ENCODE assay signal across 8 cellular contexts in genomic region chr6:34392497-34393190, GRCh38.
DNase-seq lines count a peak whose midpoint lies in the region; ATAC-seq lines count a peak whose summit lies in the region.

Gene NUDT3, minus strand, starts transcription at chr6:34392669. Its CDS starts 307 bp downstream, at chr6:34392362.

- peaks cover 10% of the 10 kb centered on the region for H3K36me3 Mint-ChIP-seq in effector memory CD8-positive, alpha-beta T cell (ENCODE audit: insufficient read depth)
- H3K36me3 Mint-ChIP-seq in memory B cell = no peaks in the 10 kb centered on the region

- peaks cover 13 to 17% of the 10 kb centered on the region in 2 donors for H3K4me1 Mint-ChIP-seq in effector memory CD8-positive, alpha-beta T cell (ENCODE audit: low read depth in 2 of 2)
- peaks cover 14% of the 10 kb centered on the region for H3K4me1 Mint-ChIP-seq in memory B cell

- ATAC-seq in GM19468 (IDR thresholded peaks at IDR 0.05; ENCODE audit: extremely low read depth, unreplicated experiment) (peak; percentile 78), memory B cell (ENCODE audit: low read depth) (peak; percentile 76)
- ATAC-seq in effector memory CD8-positive, alpha-beta T cell (replicated peaks) = peak; percentile 84

- H3K27ac Mint-ChIP-seq in effector memory CD8-positive, alpha-beta T cell = peak within 1 kb of the TSS in 1 of 2 donors; percentile 82
- H3K27ac Mint-ChIP-seq in memory B cell = no peak within 1 kb of the TSS

- no peak within 1 kb of the TSS for H3K4me3 Mint-ChIP-seq in effector memory CD8-positive, alpha-beta T cell
- H3K4me3 Mint-ChIP-seq in memory B cell = peak within 1 kb of the TSS; percentile 65

- H3K9me3 Mint-ChIP-seq in effector memory CD8-positive, alpha-beta T cell = no peaks in the 10 kb centered on the region
- H3K9me3 Mint-ChIP-seq in memory B cell = no peaks in the 10 kb centered on the region

- DNase-seq in COLO668 (lab: John Stamatoyannopoulos, UW; ENCODE audit: unreplicated experiment) (peak; percentile 88), HS-5 (ENCODE audit: low read depth) (peak; percentile 81), NK-92 (lab: John Stamatoyannopoulos, UW; ENCODE audit: unreplicated experiment) (peak; percentile 65), memory B cell (ENCODE audit: low spot score in 2 of 2) (peak; percentile 96 to 97)
- DNase-seq in activated CD8-positive, alpha-beta memory T cell treated with anti-CD3 and anti-CD28 coated beads for 24 hours = peak; percentile 98
- DNase-seq in effector memory CD8-positive, alpha-beta T cell = peak; percentile 91 to 96 (median 95)
- peak; percentile 81 for DNase-seq in stimulated activated CD8-positive, alpha-beta memory T cell treated with anti-CD3 and anti-CD28 coated beads, Interleukin-12 subunit alpha, Interleukin-12 subunit beta, amount 100 ng/mL, for 24 hours (ENCODE audit: extremely low read depth)

- no peaks in the 10 kb centered on the region for H3K27me3 Mint-ChIP-seq in effector memory CD8-positive, alpha-beta T cell
- no peaks in the 10 kb centered on the region for H3K27me3 Mint-ChIP-seq in memory B cell

Comparison
In these comparisons a context has a peak if more than half of its experiments do, and no peak if none do; other contexts are left out.
1. Peak in every context shown above with its lines: DNase-seq and ATAC-seq.